Comparison of ENCODE assay signal across 1 cellular context in genomic region chr7:96326752-96327151, GRCh38.
TF ChIP-seq lines count a peak whose summit lies in the region.

No MANE protein-coding gene starts in this region.

TF ChIP-seq in GM12878, 131 proteins besides CTCF, POLR2A, EP300 and RAD21 (continued from another document):
- TF ChIP-seq TCF12 (IDR thresholded peaks at IDR 0.05; ENCODE audit: low read depth, low read length): 0 out of 2 replicates have a peak, but pooled peaks have one; percentile 17
- 0 out of 2 replicates have a peak, but pooled peaks have one; percentile 53 for TF ChIP-seq GATAD2B (conservative IDR thresholded peaks at IDR 0.05; ENCODE audit: low read depth)
- TF ChIP-seq ZBTB40 (IDR thresholded peaks at IDR 0.05; ENCODE audit: borderline replicate concordance): peak; percentile 41; the same call in 1 of the 2 replicates
- TF ChIP-seq CREB1 (IDR thresholded peaks at IDR 0.05; ENCODE audit: low read depth): peak; percentile 39; the same call in 1 of the 2 replicates
- 0 out of 2 replicates have a peak, but pooled peaks have one; percentile 14 for TF ChIP-seq DPF2 (IDR thresholded peaks at IDR 0.05)
- TF ChIP-seq RELB (IDR thresholded peaks at IDR 0.05; ENCODE audit: low read depth): peak; percentile 70; the same call in 1 of the 2 replicates
